8 cellular contexts compared by ENCODE assay signal in the genomic region with DNA sequence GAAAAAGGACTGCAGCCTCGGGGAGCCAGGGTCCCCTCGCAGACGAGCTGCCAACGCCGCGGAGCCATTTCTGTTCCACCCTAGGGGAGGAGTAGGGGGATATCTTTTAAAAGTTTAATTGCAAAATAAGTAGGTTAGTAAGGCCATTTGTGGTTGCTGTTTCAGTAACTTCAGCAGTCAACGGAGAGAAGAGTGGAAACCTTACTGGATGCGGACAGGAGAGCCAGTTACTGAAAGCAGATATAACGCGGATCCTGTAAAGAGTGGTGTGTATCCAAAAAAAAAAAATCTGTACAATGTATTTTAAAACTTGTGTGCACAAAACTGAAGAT. TPM values are rescaled to one million over a fixed set of nuclear protein-coding genes. Genes with fewer than 3 reads are reported as not detected.
DNase-seq lines count a peak whose midpoint lies in the region; ATAC-seq and TF ChIP-seq lines count a peak whose summit lies in the region.

No MANE protein-coding gene starts in this region.

- no peak for TF ChIP-seq CTCF in LNCaP clone FGC (IDR thresholded peaks at IDR 0.05; ENCODE audit: control insufficient read depth, extremely low read depth, insufficient read depth)
- TF ChIP-seq CTCF in choroid plexus epithelial cell (conservative IDR thresholded peaks at IDR 0.05; ENCODE audit: low read depth, low read length), result no peak
- TF ChIP-seq CTCF in natural killer cell (IDR thresholded peaks at IDR 0.05), result no peak

- H3K4me1 Mint-ChIP-seq in natural killer cell, result peaks cover 31 to 40% of the 10 kb centered on the region in 2 donors

- ATAC-seq in natural killer cell, result no peak
- no peak for ATAC-seq in HG03521 (IDR thresholded peaks at IDR 0.05; ENCODE audit: unreplicated experiment)

- H3K4me2 ChIP-seq in BLaER1 treated with 17β-estradiol and CSF1 and Interleukin-3, amounts not matched to agents 10 nM and 100 nM, result peak overlapping the region; percentile 74 to 91 (median 82)

- peaks cover 24 to 55% (median 32%) of the 10 kb centered on the region in 10 experiments for H3K4me1 ChIP-seq in BLaER1 treated with 17β-estradiol and CSF1 and Interleukin-3, amounts not matched to agents 10 nM and 100 nM

- intact Hi-C loops in natural killer cell (cut with micrococcal nuclease), result loop anchor here (5.0 to 10.0 kb wide), 3 partner anchors 261 to 781 kb away; partner anchors contain the start of gene EEA1

- no peaks in the 10 kb centered on the region for H3K9me3 Mint-ChIP-seq in natural killer cell

- peak overlapping the region; percentile 88 for H3K4me3 Mint-ChIP-seq in natural killer cell

- H3K9me3 ChIP-seq in BLaER1 treated with 17β-estradiol and CSF1 and Interleukin-3, amounts not matched to agents 10 nM and 100 nM (replicated peaks in 1 of 11), result peaks cover 0 to 5% (median 0%) of the 10 kb centered on the region in 11 experiments; a peak in 2 of 22 replicates

- peaks cover 32 to 41% (median 40%) of the 10 kb centered on the region in 11 experiments for H4K20me1 ChIP-seq in BLaER1 treated with 17β-estradiol and CSF1 and Interleukin-3, amounts not matched to agents 10 nM and 100 nM

- H3K27ac Mint-ChIP-seq in natural killer cell, result peak overlapping the region; percentile 98 to 99

- peaks cover 28% of the 10 kb centered on the region for H3K36me3 Mint-ChIP-seq in natural killer cell

- peak overlapping the region; percentile 73 to 84 (median 79) for H3K4me3 ChIP-seq in BLaER1 treated with 17β-estradiol and CSF1 and Interleukin-3, amounts not matched to agents 10 nM and 100 nM
- H3K4me3 ChIP-seq in LNCaP clone FGC (ENCODE audit: low read depth, low read length) (peak overlapping the region; percentile 62), choroid plexus epithelial cell (ENCODE audit: low read depth, low read length) (peak overlapping the region; percentile 69)

- H3K36me3 ChIP-seq in BLaER1 treated with 17β-estradiol and CSF1 and Interleukin-3, amounts not matched to agents 10 nM and 100 nM, result peaks cover 19 to 34% (median 28%) of the 10 kb centered on the region in 11 experiments

- H3K9ac ChIP-seq in BLaER1 treated with 17β-estradiol and CSF1 and Interleukin-3, amounts not matched to agents 10 nM and 100 nM, result peak overlapping the region; percentile 84 to 95 (median 91)

- H3K27me3 ChIP-seq in BLaER1 treated with 17β-estradiol and CSF1 and Interleukin-3, amounts not matched to agents 10 nM and 100 nM, result no peaks in the 10 kb centered on the region

- DNase-seq in LNCaP clone FGC (ENCODE audit: low read depth), result no peak
- peak; percentile 70 for DNase-seq in choroid plexus epithelial cell (ENCODE audit: low read depth)
- no peak for DNase-seq in natural killer cell
- no peak for DNase-seq in OCI-M1 (lab: John Stamatoyannopoulos, UW)
- no peak for DNase-seq in NCI-H226
- DNase-seq in stimulated activated CD4-positive, alpha-beta T cell treated with anti-CD3 and anti-CD28 coated beads, Interleukin-15, amount 100 ng/mL, for 24 hours, result no peak

- H3K27ac ChIP-seq in BLaER1 treated with 17β-estradiol and CSF1 and Interleukin-3, amounts not matched to agents 10 nM and 100 nM, result peak overlapping the region; percentile 67 to 95 (median 92)

- H3K27me3 Mint-ChIP-seq in natural killer cell (ENCODE audit: low read depth in 2 of 2), result no peaks in the 10 kb centered on the region

RNA-seq across cellular contexts. Expression of gene BTG1, which starts 0.8 kb away (rescaled TPM):
- 1,000 to 10,000 TPM in 1 of 3 donors, 100 to 1,000 TPM in 2; 801 to 1,037 (median 830) TPM for total RNA-seq in natural killer cell
